In genomic region chr14:24296341-24297157, GRCh38 we compare ENCODE assay signal across 1 cellular context.
TF ChIP-seq lines count a peak whose summit lies in the region.

No MANE protein-coding gene starts in this region.

TF ChIP-seq in HepG2, 621 proteins besides CTCF, POLR2A, EP300 and RAD21 (continued from another document and continues in another):
- peak; percentile 45; the same call in 1 of the 2 replicates for TF ChIP-seq THAP9 (CRISPR knock-in tag; IDR thresholded peaks at IDR 0.05; ENCODE audit: borderline replicate concordance)
- TF ChIP-seq, protein P1, sequence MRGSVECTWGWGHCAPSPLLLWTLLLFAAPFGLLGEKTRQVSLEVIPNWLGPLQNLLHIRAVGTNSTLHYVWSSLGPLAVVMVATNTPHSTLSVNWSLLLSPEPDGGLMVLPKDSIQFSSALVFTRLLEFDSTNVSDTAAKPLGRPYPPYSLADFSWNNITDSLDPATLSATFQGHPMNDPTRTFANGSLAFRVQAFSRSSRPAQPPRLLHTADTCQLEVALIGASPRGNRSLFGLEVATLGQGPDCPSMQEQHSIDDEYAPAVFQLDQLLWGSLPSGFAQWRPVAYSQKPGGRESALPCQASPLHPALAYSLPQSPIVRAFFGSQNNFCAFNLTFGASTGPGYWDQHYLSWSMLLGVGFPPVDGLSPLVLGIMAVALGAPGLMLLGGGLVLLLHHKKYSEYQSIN (CRISPR knock-in tag; IDR thresholded peaks at IDR 0.05; ENCODE audit: borderline replicate concordance): no peak
- TF ChIP-seq THAP7 (CRISPR knock-in tag; IDR thresholded peaks at IDR 0.05): no peak
- 0 out of 2 replicates have a peak, but pooled peaks have one; percentile 69 for TF ChIP-seq ZNF576 (CRISPR knock-in tag; IDR thresholded peaks at IDR 0.05)
- peak; percentile 56; the same call in 1 of the 2 replicates for TF ChIP-seq HDAC2 (CRISPR knock-in tag; IDR thresholded peaks at IDR 0.05)
- TF ChIP-seq ZNF660 (CRISPR knock-in tag; IDR thresholded peaks at IDR 0.05; ENCODE audit: borderline replicate concordance, low read depth): no peak
- peak; percentile 66; the same call in 1 of the 2 replicates for TF ChIP-seq TSC22D2 (CRISPR knock-in tag; IDR thresholded peaks at IDR 0.05; ENCODE audit: borderline replicate concordance)
- TF ChIP-seq CEBPG (CRISPR knock-in tag; IDR thresholded peaks at IDR 0.05): peak; percentile 60
- no peak for TF ChIP-seq GPN1 (CRISPR knock-in tag; IDR thresholded peaks at IDR 0.05; ENCODE audit: borderline replicate concordance)
- TF ChIP-seq ZNF768 (CRISPR knock-in tag; IDR thresholded peaks at IDR 0.05): peak; percentile 80; the same call in 1 of the 2 replicates
- TF ChIP-seq SP5 (CRISPR knock-in tag; IDR thresholded peaks at IDR 0.05; ENCODE audit: borderline replicate concordance, low read depth): 0 out of 2 replicates have a peak, but pooled peaks have one; percentile 9
- no peak for TF ChIP-seq ZNF616 (CRISPR knock-in tag; IDR thresholded peaks at IDR 0.05; ENCODE audit: low read depth)
- TF ChIP-seq, protein P2, sequence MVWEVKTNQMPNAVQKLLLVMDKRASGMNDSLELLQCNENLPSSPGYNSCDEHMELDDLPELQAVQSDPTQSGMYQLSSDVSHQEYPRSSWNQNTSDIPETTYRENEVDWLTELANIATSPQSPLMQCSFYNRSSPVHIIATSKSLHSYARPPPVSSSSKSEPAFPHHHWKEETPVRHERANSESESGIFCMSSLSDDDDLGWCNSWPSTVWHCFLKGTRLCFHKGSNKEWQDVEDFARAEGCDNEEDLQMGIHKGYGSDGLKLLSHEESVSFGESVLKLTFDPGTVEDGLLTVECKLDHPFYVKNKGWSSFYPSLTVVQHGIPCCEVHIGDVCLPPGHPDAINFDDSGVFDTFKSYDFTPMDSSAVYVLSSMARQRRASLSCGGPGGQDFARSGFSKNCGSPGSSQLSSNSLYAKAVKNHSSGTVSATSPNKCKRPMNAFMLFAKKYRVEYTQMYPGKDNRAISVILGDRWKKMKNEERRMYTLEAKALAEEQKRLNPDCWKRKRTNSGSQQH (CRISPR knock-in tag; IDR thresholded peaks at IDR 0.05; ENCODE audit: low read depth): no peak
- no peak for TF ChIP-seq ZNF383 (CRISPR knock-in tag; IDR thresholded peaks at IDR 0.05; ENCODE audit: borderline replicate concordance)
- 0 out of 2 replicates have a peak, but pooled peaks have one; percentile 61 for TF ChIP-seq ZBTB38 (CRISPR knock-in tag; IDR thresholded peaks at IDR 0.05)
- peak; percentile 88 for TF ChIP-seq AHR (CRISPR knock-in tag; IDR thresholded peaks at IDR 0.05)
- 0 out of 2 replicates have a peak, but pooled peaks have one; percentile 67 for TF ChIP-seq ZNF274 (CRISPR knock-in tag; IDR thresholded peaks at IDR 0.05)
- TF ChIP-seq ZNF564 (CRISPR knock-in tag; IDR thresholded peaks at IDR 0.05): no peak
- TF ChIP-seq ZNF225 (CRISPR knock-in tag; IDR thresholded peaks at IDR 0.05): no peak
- TF ChIP-seq ZNF878 (CRISPR knock-in tag; IDR thresholded peaks at IDR 0.05): no peak
- no peak for TF ChIP-seq RBM22 (optimal IDR thresholded peaks at IDR 0.05; ENCODE audit: low read length)
- TF ChIP-seq HOXA7 (CRISPR knock-in tag; IDR thresholded peaks at IDR 0.05): 0 out of 2 replicates have a peak, but pooled peaks have one; percentile 45
- TF ChIP-seq ATRX (CRISPR knock-in tag; IDR thresholded peaks at IDR 0.05; ENCODE audit: borderline replicate concordance): 0 out of 2 replicates have a peak, but pooled peaks have one; percentile 67
- no peak for TF ChIP-seq ZFP37 (CRISPR knock-in tag; IDR thresholded peaks at IDR 0.05; ENCODE audit: borderline replicate concordance)
- TF ChIP-seq ZNF468 (CRISPR knock-in tag; IDR thresholded peaks at IDR 0.05): no peak
- no peak for TF ChIP-seq MED13 (CRISPR knock-in tag; IDR thresholded peaks at IDR 0.05)
- no peak for TF ChIP-seq STAT5B (CRISPR knock-in tag; IDR thresholded peaks at IDR 0.05)
- no peak for TF ChIP-seq FLYWCH1 (CRISPR knock-in tag; IDR thresholded peaks at IDR 0.05)
- TF ChIP-seq, protein P3, sequence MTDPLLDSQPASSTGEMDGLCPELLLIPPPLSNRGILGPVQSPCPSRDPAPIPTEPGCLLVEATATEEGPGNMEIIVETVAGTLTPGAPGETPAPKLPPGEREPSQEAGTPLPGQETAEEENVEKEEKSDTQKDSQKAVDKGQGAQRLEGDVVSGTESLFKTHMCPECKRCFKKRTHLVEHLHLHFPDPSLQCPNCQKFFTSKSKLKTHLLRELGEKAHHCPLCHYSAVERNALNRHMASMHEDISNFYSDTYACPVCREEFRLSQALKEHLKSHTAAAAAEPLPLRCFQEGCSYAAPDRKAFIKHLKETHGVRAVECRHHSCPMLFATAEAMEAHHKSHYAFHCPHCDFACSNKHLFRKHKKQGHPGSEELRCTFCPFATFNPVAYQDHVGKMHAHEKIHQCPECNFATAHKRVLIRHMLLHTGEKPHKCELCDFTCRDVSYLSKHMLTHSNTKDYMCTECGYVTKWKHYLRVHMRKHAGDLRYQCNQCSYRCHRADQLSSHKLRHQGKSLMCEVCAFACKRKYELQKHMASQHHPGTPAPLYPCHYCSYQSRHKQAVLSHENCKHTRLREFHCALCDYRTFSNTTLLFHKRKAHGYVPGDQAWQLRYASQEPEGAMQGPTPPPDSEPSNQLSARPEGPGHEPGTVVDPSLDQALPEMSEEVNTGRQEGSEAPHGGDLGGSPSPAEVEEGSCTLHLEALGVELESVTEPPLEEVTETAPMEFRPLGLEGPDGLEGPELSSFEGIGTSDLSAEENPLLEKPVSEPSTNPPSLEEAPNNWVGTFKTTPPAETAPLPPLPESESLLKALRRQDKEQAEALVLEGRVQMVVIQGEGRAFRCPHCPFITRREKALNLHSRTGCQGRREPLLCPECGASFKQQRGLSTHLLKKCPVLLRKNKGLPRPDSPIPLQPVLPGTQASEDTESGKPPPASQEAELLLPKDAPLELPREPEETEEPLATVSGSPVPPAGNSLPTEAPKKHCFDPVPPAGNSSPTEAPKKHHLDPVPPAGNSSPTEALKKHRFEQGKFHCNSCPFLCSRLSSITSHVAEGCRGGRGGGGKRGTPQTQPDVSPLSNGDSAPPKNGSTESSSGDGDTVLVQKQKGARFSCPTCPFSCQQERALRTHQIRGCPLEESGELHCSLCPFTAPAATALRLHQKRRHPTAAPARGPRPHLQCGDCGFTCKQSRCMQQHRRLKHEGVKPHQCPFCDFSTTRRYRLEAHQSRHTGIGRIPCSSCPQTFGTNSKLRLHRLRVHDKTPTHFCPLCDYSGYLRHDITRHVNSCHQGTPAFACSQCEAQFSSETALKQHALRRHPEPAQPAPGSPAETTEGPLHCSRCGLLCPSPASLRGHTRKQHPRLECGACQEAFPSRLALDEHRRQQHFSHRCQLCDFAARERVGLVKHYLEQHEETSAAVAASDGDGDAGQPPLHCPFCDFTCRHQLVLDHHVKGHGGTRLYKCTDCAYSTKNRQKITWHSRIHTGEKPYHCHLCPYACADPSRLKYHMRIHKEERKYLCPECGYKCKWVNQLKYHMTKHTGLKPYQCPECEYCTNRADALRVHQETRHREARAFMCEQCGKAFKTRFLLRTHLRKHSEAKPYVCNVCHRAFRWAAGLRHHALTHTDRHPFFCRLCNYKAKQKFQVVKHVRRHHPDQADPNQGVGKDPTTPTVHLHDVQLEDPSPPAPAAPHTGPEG (CRISPR knock-in tag; IDR thresholded peaks at IDR 0.05): no peak
- TF ChIP-seq KAT8 (CRISPR knock-in tag; IDR thresholded peaks at IDR 0.05): peak; percentile 70; the same call in 1 of the 2 replicates
- no peak for TF ChIP-seq RAD51 (IDR thresholded peaks at IDR 0.05; ENCODE audit: borderline replicate concordance)
- no peak for TF ChIP-seq ZSCAN31 (CRISPR knock-in tag; IDR thresholded peaks at IDR 0.05; ENCODE audit: low read depth)
- TF ChIP-seq ZBTB42 (CRISPR knock-in tag; IDR thresholded peaks at IDR 0.05): no peak
- TF ChIP-seq ZMAT3 (CRISPR knock-in tag; conservative IDR thresholded peaks at IDR 0.05): no peak
- TF ChIP-seq JDP2 (CRISPR knock-in tag; IDR thresholded peaks at IDR 0.05; ENCODE audit: borderline replicate concordance): no peak
- no peak for TF ChIP-seq PHF21A (CRISPR knock-in tag; IDR thresholded peaks at IDR 0.05)
- TF ChIP-seq KMT2B (CRISPR knock-in tag; IDR thresholded peaks at IDR 0.05): no peak; the same call in 1 of the 2 replicates
- TF ChIP-seq ZNF781 (CRISPR knock-in tag; IDR thresholded peaks at IDR 0.05; ENCODE audit: borderline replicate concordance, not compliant biosample characterization): no peak
- TF ChIP-seq ZNF563 (CRISPR knock-in tag; IDR thresholded peaks at IDR 0.05): no peak
- no peak for TF ChIP-seq BORCS8-MEF2B (CRISPR knock-in tag; IDR thresholded peaks at IDR 0.05)
- TF ChIP-seq ZNF570 (CRISPR knock-in tag; IDR thresholded peaks at IDR 0.05; ENCODE audit: borderline replicate concordance): no peak
- no peak for TF ChIP-seq ZNF20 (CRISPR knock-in tag; IDR thresholded peaks at IDR 0.05)
- TF ChIP-seq TEF (CRISPR knock-in tag; IDR thresholded peaks at IDR 0.05): no peak
- no peak for TF ChIP-seq ZBTB3 (CRISPR knock-in tag; IDR thresholded peaks at IDR 0.05; ENCODE audit: borderline replicate concordance, low read depth)
- no peak for TF ChIP-seq ATF7 (IDR thresholded peaks at IDR 0.05)
- peak; percentile 30; the same call in 1 of the 2 replicates for TF ChIP-seq ATF7 (CRISPR knock-in tag; IDR thresholded peaks at IDR 0.05)
- no peak for TF ChIP-seq PHF5A (CRISPR knock-in tag; IDR thresholded peaks at IDR 0.05; ENCODE audit: low read depth, unreplicated experiment)
- TF ChIP-seq, protein P4, sequence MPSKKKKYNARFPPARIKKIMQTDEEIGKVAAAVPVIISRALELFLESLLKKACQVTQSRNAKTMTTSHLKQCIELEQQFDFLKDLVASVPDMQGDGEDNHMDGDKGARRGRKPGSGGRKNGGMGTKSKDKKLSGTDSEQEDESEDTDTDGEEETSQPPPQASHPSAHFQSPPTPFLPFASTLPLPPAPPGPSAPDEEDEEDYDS (CRISPR knock-in tag; IDR thresholded peaks at IDR 0.05): 0 out of 2 replicates have a peak, but pooled peaks have one; percentile 36
- no peak for TF ChIP-seq XBP1 (CRISPR knock-in tag; IDR thresholded peaks at IDR 0.05)
- no peak for TF ChIP-seq GABPA (IDR thresholded peaks at IDR 0.05; ENCODE audit: low read depth, low read length)
- no peak for TF ChIP-seq GABPA (CRISPR knock-in tag; IDR thresholded peaks at IDR 0.05; ENCODE audit: low read depth)
- TF ChIP-seq, protein P5, sequence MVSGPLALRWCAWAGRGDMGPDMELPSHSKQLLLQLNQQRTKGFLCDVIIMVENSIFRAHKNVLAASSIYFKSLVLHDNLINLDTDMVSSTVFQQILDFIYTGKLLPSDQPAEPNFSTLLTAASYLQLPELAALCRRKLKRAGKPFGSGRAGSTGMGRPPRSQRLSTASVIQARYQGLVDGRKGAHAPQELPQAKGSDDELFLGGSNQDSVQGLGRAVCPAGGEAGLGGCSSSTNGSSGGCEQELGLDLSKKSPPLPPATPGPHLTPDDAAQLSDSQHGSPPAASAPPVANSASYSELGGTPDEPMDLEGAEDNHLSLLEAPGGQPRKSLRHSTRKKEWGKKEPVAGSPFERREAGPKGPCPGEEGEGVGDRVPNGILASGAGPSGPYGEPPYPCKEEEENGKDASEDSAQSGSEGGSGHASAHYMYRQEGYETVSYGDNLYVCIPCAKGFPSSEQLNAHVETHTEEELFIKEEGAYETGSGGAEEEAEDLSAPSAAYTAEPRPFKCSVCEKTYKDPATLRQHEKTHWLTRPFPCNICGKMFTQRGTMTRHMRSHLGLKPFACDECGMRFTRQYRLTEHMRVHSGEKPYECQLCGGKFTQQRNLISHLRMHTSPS (CRISPR knock-in tag; IDR thresholded peaks at IDR 0.05; ENCODE audit: low read depth): no peak
